Comparison of ENCODE assay signal across 8 cellular contexts in the genomic region with DNA sequence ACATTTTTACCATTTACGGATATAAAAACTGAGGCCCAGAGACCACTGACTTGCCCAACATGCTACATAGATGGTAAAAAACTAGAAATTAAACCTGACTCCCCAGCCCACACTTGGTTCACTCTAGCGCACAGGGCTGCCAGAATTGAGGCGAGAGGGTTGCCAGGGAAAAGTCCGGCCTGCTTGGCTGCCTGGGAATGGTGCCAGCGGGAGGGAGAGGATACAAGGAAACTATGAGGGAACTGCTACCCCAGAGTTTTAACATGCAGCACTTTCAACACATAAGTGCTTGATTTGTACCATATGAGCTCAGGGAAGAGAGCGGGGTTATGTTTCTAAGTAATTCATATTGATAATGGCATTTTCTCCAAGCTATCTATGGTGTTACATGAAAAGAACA. TPM values are rescaled to one million over a fixed set of nuclear protein-coding genes. Genes with fewer than 3 reads are reported as not detected.
DNase-seq lines count a peak whose midpoint lies in the region; ATAC-seq lines count a peak whose summit lies in the region.
"Not testable (repeated sequence)": the region's sequence is repeated elsewhere in the genome, so short reads cannot be mapped to it uniquely, and the experiment has no call there.

No MANE protein-coding gene starts in this region.

- H3K4me3 ChIP-seq in MG63: not testable (repeated sequence)

- H3K27me3 ChIP-seq in MG63: not testable (repeated sequence)

- ATAC-seq in Right ventricle myocardium inferior (peak; percentile 81), left lobe of liver (peak; percentile 94)

- H3K9me3 ChIP-seq in MG63: not testable (repeated sequence)

- H3K36me3 ChIP-seq in MG63: peaks cover 36% of the 10 kb centered on the region

- DNase-seq in AG20443 (ENCODE audit: low spot score) (peak; percentile 88), MG63 (peak; percentile 65), amniotic epithelial cell (ENCODE audit: low read depth) (peak; percentile 19), dermis blood vessel endothelial cell (peak; percentile 61), Right ventricle myocardium inferior (ENCODE audit: missing footprints) (peak; percentile 84), left lobe of liver (ENCODE audit: low spot score) (peak; percentile 79), pons (ENCODE audit: low spot score) (peak; percentile 48), superior temporal gyrus (ENCODE audit: extremely low spot score) (peak; percentile 58)

- intact Hi-C loops in Right ventricle myocardium inferior (cut with DNase I): not testable (repeated sequence)

RNA-seq across cellular contexts. Expression of a gene that starts 10.0 kb away (rescaled TPM):
- total RNA-seq in MG63 (2014; rRNA removed; shearing (Covaris generic); ENCODE audit: low replicate concordance): 8.0 and 10.2 TPM in 2 replicates
- total RNA-seq in dermis blood vessel endothelial cell (13.4 and 16.5 TPM in 2 replicates), Right ventricle myocardium inferior (9.8 TPM), left lobe of liver (6.8 TPM)

RNA-seq across cellular contexts. Expression of a gene that starts 47.3 kb away (rescaled TPM):
- 44.2 and 102 TPM in 2 replicates for total RNA-seq in MG63 (2014; rRNA removed; shearing (Covaris generic); ENCODE audit: low replicate concordance)
- 32.1 and 41.4 TPM in 2 replicates for total RNA-seq in dermis blood vessel endothelial cell
- total RNA-seq in Right ventricle myocardium inferior: 51.7 TPM
- total RNA-seq in left lobe of liver: 30.2 TPM

Comparison
In these comparisons a context has a peak if more than half of its experiments do, and no peak if none do; other contexts are left out.
1. DNase-seq: peak in every context shown above with its lines; median percentile 88 in AG20443; 84 in Right ventricle myocardium inferior; 79 in left lobe of liver; 65 in MG63; 61 in dermis blood vessel endothelial cell; 58 in superior temporal gyrus; 48 in pons; 19 in amniotic epithelial cell.